In the genomic region with DNA sequence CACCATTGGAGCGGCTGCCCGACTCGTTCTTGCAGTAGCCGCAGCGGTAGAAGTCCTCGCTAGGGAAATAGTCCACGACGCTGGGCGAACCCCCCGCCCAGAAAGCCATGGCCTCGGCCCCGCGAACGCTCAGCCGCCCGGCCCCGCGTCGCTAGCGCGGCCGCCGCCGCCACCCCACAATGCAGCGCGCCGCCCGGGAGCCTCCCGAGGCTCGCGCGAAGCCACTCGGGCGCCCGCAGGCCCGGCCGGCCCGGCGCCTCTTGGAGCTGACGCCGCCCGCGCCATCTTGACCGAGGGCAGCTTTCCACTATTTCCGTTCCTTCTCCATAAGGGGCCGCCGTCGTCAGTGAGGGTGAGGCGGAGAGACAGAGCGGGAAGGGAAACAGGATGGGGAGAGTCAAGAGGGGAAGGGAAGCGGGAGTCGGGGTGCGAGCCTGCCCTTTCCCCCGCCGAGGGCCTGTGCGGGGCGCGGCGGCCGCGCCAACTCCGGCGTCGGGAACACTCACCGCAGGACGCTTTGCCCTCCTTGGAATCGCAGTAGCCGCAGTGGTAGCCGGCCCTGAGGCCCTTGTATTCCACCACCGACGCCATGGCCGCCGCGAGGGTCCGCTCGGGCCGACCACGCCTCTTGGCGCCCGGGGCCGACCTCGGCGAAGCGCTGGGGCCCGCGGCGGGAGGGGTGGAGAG, we compare ENCODE assay signal across 8 cellular contexts. TPM values are rescaled to one million over a fixed set of nuclear protein-coding genes. Genes with fewer than 3 reads are reported as not detected.
DNase-seq lines count a peak whose midpoint lies in the region; ATAC-seq and TF ChIP-seq lines count a peak whose summit lies in the region.

A gene (minus strand): TSS at position 191 of the 687 bp plus-strand sequence. CDS start 82 bp downstream, at position 109.

- peak within 1 kb of the TSS; percentile 95 to 100 (median 98) for H3K27ac ChIP-seq in esophagus squamous epithelium

- WGBS in esophagus squamous epithelium, 2 donors, result 3% methylated on average over 7 of the region's 87 CpGs; no CpG with 5 or more reads in 1 of the 2 donors

- ATAC-seq in GM21717 (IDR thresholded peaks at IDR 0.05; ENCODE audit: unreplicated experiment), result peak; percentile 89

- H3K27me3 ChIP-seq in esophagus squamous epithelium, result no peaks in the 10 kb centered on the region

- peak in 3 of 4 donors; percentile 27 to 76 (median 71) for TF ChIP-seq POLR2A in esophagus squamous epithelium (IDR thresholded peaks at IDR 0.05)

- no peaks in the 10 kb centered on the region for H3K9me3 ChIP-seq in esophagus squamous epithelium

- peak in 1 of 6 experiments; percentile 5 for TF ChIP-seq CTCF in esophagus squamous epithelium (IDR thresholded peaks at IDR 0.05)

- peaks cover 0 to 7% (median 0%) of the 10 kb centered on the region in 3 donors for H3K36me3 ChIP-seq in esophagus squamous epithelium

- DNase-seq in DMS53 treated with DMSO at 0.1 percent for 48 hours (lab: John Stamatoyannopoulos, UW; ENCODE audit: unreplicated experiment), result peak; percentile 82
- peak; percentile 91 for DNase-seq in KBM-7
- DNase-seq in RKO (ENCODE audit: low spot score), result peak; percentile 90
- peak; percentile 72 for DNase-seq in activated T-helper 1 cell treated with Interleukin-2 at 50 U/mL for 16 hours (ENCODE audit: low read depth)
- DNase-seq in esophagus squamous epithelium (lab: John Stamatoyannopoulos, UW), result peak; percentile 34
- peak; percentile 95 for DNase-seq in myocyte (ENCODE audit: low read depth)
- DNase-seq in stimulated activated CD8-positive, alpha-beta memory T cell treated with anti-CD3 and anti-CD28 coated beads, Interleukin-7, amount 100 ng/mL, for 4 hours (ENCODE audit: low read depth in 2 of 2), result peak; percentile 47 to 76

- H3K4me3 ChIP-seq in esophagus squamous epithelium, result peak within 1 kb of the TSS; percentile 71 to 99 (median 96)

- intact Hi-C loops in esophagus squamous epithelium (cut with DNase I), result no loop called here

- in situ Hi-C loops in KBM-7 (cut with MboI; ENCODE audit: low pct_unique_long_range_greater_than_20kb, low sequenced_read_pairs), result no loop called here

- H3K4me1 ChIP-seq in esophagus squamous epithelium, result peaks cover 6 to 52% (median 18%) of the 10 kb centered on the region in 3 donors

RNA-seq across cellular contexts. Expression of the gene that starts here (rescaled TPM):
- 10 to 100 TPM; 15.5 to 29.8 (median 22.6) TPM for total RNA-seq in esophagus squamous epithelium
- total RNA-seq in myocyte, result 31.5 and 35.6 TPM in 2 replicates
- polyA plus RNA-seq in myocyte (2012), result 9.8 TPM

Comparison
In these comparisons a context has a peak if more than half of its experiments do, and no peak if none do; other contexts are left out.
1. Peak in every context shown above with its lines: DNase-seq, ATAC-seq, H3K4me3 ChIP-seq and H3K27ac ChIP-seq.
2. DNase-seq: peak in every context shown above with its lines; median percentile 95 in myocyte; 91 in KBM-7; 90 in RKO; 82 in DMS53 treated with DMSO at 0.1 percent for 48 hours; 72 in activated T-helper 1 cell treated with Interleukin-2 at 50 U/mL for 16 hours; 62 in stimulated activated CD8-positive, alpha-beta memory T cell treated with anti-CD3 and anti-CD28 coated beads, Interleukin-7, amount 100 ng/mL, for 4 hours; 34 in esophagus squamous epithelium.